ENCODE assay signal across 10 cellular contexts in genomic region chr17:57606111-57606875, GRCh38.
A peak's percentile ranks its signal among the peaks of the same experiment; 100 is the strongest.
DNase-seq lines count a peak whose midpoint lies in the region; ATAC-seq and TF ChIP-seq lines count a peak whose summit lies in the region.
"Had no signal": no experiment of that assay in that cellular context is flagged by ENCODE, and none has a peak within 500 bp of the region (broad histone marks: within the 10 kb centered on the region; RNA-seq: fewer than 3 reads in every experiment).

No MANE protein-coding gene starts in this region.

- no peaks in the 10 kb centered on the region for H3K36me3 Mint-ChIP-seq in activated CD8-positive, alpha-beta memory T cell treated with anti-CD3 and anti-CD28 coated beads, Interleukin-2, amount 10 ng/mL, durations not matched to agents 7 days and 5 days
- peaks cover 7 to 13% of the 10 kb centered on the region in 2 donors for H3K36me3 Mint-ChIP-seq in stimulated activated naive B cell treated with anti-CD40 and anti-IgM and Interleukin-4, amounts not matched to agents 10 μg/mL and 1 μg/mL and 100 μg/mL, for 72 hours

- CTCF ChIA-PET in activated CD8-positive, alpha-beta memory T cell treated with anti-CD3 and anti-CD28 coated beads, Interleukin-2, amount 10 ng/mL, durations not matched to agents 7 days and 5 days (lab: Charles Lee): interaction anchor here (0.6 to 5.9 kb wide), 8 partner anchors 8 to 334 kb away, joined by 3 to 46 read pairs (median 4); no protein-coding TSS in a partner anchor

- peak overlapping the region; percentile 98 for H3K27ac Mint-ChIP-seq in activated CD8-positive, alpha-beta memory T cell treated with anti-CD3 and anti-CD28 coated beads, Interleukin-2, amount 10 ng/mL, durations not matched to agents 7 days and 5 days
- H3K27ac Mint-ChIP-seq in stimulated activated naive B cell treated with anti-CD40 and anti-IgM and Interleukin-4, amounts not matched to agents 10 μg/mL and 1 μg/mL and 100 μg/mL, for 72 hours: peak overlapping the region; percentile 92

- no peaks in the 10 kb centered on the region for H3K27me3 ChIP-seq in OCI-LY1 (ENCODE audit: insufficient read depth, low read length)
- H3K27me3 ChIP-seq: uterus had no signal

- H3K27me3 Mint-ChIP-seq in activated CD8-positive, alpha-beta memory T cell treated with anti-CD3 and anti-CD28 coated beads, Interleukin-2, amount 10 ng/mL, durations not matched to agents 7 days and 5 days: no peaks in the 10 kb centered on the region
- no peaks in the 10 kb centered on the region for H3K27me3 Mint-ChIP-seq in stimulated activated naive B cell treated with anti-CD40 and anti-IgM and Interleukin-4, amounts not matched to agents 10 μg/mL and 1 μg/mL and 100 μg/mL, for 72 hours

- no peaks in the 10 kb centered on the region for H3K9me3 ChIP-seq in OCI-LY1 (ENCODE audit: low read length)
- H3K9me3 ChIP-seq: uterus had no signal

- H3K9me3 Mint-ChIP-seq in activated CD8-positive, alpha-beta memory T cell treated with anti-CD3 and anti-CD28 coated beads, Interleukin-2, amount 10 ng/mL, durations not matched to agents 7 days and 5 days (ENCODE audit: low read depth): no peaks in the 10 kb centered on the region
- H3K9me3 Mint-ChIP-seq in stimulated activated naive B cell treated with anti-CD40 and anti-IgM and Interleukin-4, amounts not matched to agents 10 μg/mL and 1 μg/mL and 100 μg/mL, for 72 hours: no peaks in the 10 kb centered on the region

- peak overlapping the region; percentile 98 for H3K27ac ChIP-seq in OCI-LY1 (ENCODE audit: low read depth, low read length, poor library complexity, severe bottlenecking)

- H3K79me2 ChIP-seq in OCI-LY1 (ENCODE audit: insufficient read depth, low read length): no peaks in the 10 kb centered on the region

- TF ChIP-seq CTCF in OCI-LY1 (IDR thresholded peaks at IDR 0.05; ENCODE audit: low read length) (no peak), GM10266 (IDR thresholded peaks at IDR 0.05; ENCODE audit: control insufficient read depth, insufficient read depth, low read depth, missing control alignments) (no peak)

- H4K20me1 ChIP-seq in OCI-LY1 (ENCODE audit: insufficient read depth, low read length): no peaks in the 10 kb centered on the region

- peaks cover 88% of the 10 kb centered on the region for H3K4me1 ChIP-seq in OCI-LY1 (ENCODE audit: insufficient read depth, low read length, severe bottlenecking)

- H2AFZ ChIP-seq in OCI-LY1 (ENCODE audit: low read length): no peak overlapping the region

- no peak overlapping the region for H3K4me3 Mint-ChIP-seq in activated CD8-positive, alpha-beta memory T cell treated with anti-CD3 and anti-CD28 coated beads, Interleukin-2, amount 10 ng/mL, durations not matched to agents 7 days and 5 days
- peak overlapping the region; percentile 36 to 74 for H3K4me3 Mint-ChIP-seq in stimulated activated naive B cell treated with anti-CD40 and anti-IgM and Interleukin-4, amounts not matched to agents 10 μg/mL and 1 μg/mL and 100 μg/mL, for 72 hours

- peak overlapping the region; percentile 19 for H3K4me3 ChIP-seq in OCI-LY1 (ENCODE audit: low read depth, low read length, poor library complexity, severe bottlenecking)
- H3K4me3 ChIP-seq: uterus had no signal

- H3K9ac ChIP-seq in OCI-LY1 (ENCODE audit: low read length): peak overlapping the region; percentile 48; the same call in 1 of the 2 replicates

- peaks cover 30% of the 10 kb centered on the region for H3K36me3 ChIP-seq in OCI-LY1 (ENCODE audit: insufficient read depth, low read length)
- H3K36me3 ChIP-seq: uterus had no signal

- H3F3A ChIP-seq in OCI-LY1 (ENCODE audit: insufficient read depth, low read length): peaks cover 3% of the 10 kb centered on the region; the same call in 1 of the 2 replicates

- no peak for DNase-seq in activated CD8-positive, alpha-beta memory T cell treated with anti-CD3 and anti-CD28 coated beads, Interleukin-2, amount 10 ng/mL, durations not matched to agents 7 days and 5 days
- DNase-seq in activated CD8-positive, alpha-beta memory T cell treated with anti-CD3 and anti-CD28 coated beads, Interleukin-2, amount 50 U/mL, for 4 hours: no peak
- no peak for DNase-seq in stimulated activated naive B cell treated with anti-CD40 and anti-IgM and Interleukin-4, amounts not matched to agents 10 μg/mL and 1 μg/mL and 100 μg/mL, for 72 hours
- DNase-seq in DMS 273 (lab: John Stamatoyannopoulos, UW; ENCODE audit: unreplicated experiment) (no peak), GM10266 (ENCODE audit: extremely low spot score) (no peak)
- DNase-seq: erythroblast had no signal

- ATAC-seq in activated CD8-positive, alpha-beta memory T cell treated with anti-CD3 and anti-CD28 coated beads, Interleukin-2, amount 10 ng/mL, durations not matched to agents 7 days and 5 days: no peak
- ATAC-seq in esophagus mucosa (peak; percentile 75), GM21576 (IDR thresholded peaks at IDR 0.05; ENCODE audit: unreplicated experiment) (no peak)
- no peak for ATAC-seq in stimulated activated naive B cell treated with anti-CD40 and anti-IgM and Interleukin-4, amounts not matched to agents 10 μg/mL and 1 μg/mL and 100 μg/mL, for 72 hours (replicated peaks)

- H3K9me2 ChIP-seq in OCI-LY1 (ENCODE audit: low read depth, low read length): no peaks in the 10 kb centered on the region

- H3K4me2 ChIP-seq in OCI-LY1 (ENCODE audit: low read length): peak overlapping the region; percentile 57

- peaks cover 69% of the 10 kb centered on the region for H3K4me1 Mint-ChIP-seq in activated CD8-positive, alpha-beta memory T cell treated with anti-CD3 and anti-CD28 coated beads, Interleukin-2, amount 10 ng/mL, durations not matched to agents 7 days and 5 days
- peaks cover 36 to 58% of the 10 kb centered on the region in 2 donors for H3K4me1 Mint-ChIP-seq in stimulated activated naive B cell treated with anti-CD40 and anti-IgM and Interleukin-4, amounts not matched to agents 10 μg/mL and 1 μg/mL and 100 μg/mL, for 72 hours
